In genomic region chr19:35013047-35013819, GRCh38 we compare ENCODE assay signal across 8 cellular contexts. TPM values are rescaled to one million over a fixed set of nuclear protein-coding genes. Genes with fewer than 3 reads are reported as not detected.
DNase-seq lines count a peak whose midpoint lies in the region; ATAC-seq and TF ChIP-seq lines count a peak whose summit lies in the region.

No MANE protein-coding gene starts in this region.

- H3K4me3 ChIP-seq in AG09309 (ENCODE audit: control insufficient read depth, low read depth, low read length) = no peak overlapping the region
- H3K4me3 ChIP-seq in H7 (ENCODE audit: insufficient read depth, low read depth, low read length) = no peak overlapping the region
- no peak overlapping the region for H3K4me3 ChIP-seq in SJCRH30
- H3K4me3 ChIP-seq in gastroesophageal sphincter = no peak overlapping the region
- H3K4me3 ChIP-seq in psoas muscle = no peak overlapping the region
- no peak overlapping the region for H3K4me3 ChIP-seq in vagina

- H3K27me3 ChIP-seq in H7 (ENCODE audit: control insufficient read depth, insufficient read depth, low read length) (no peaks in the 10 kb centered on the region), SJCRH30 (no peaks in the 10 kb centered on the region), gastroesophageal sphincter (no peaks in the 10 kb centered on the region), psoas muscle (ENCODE audit: insufficient read depth in 3 of 3, low read length in 2 of 3) (no peaks in the 10 kb centered on the region), vagina (no peaks in the 10 kb centered on the region)

- TF ChIP-seq POLR2A in gastroesophageal sphincter (IDR thresholded peaks at IDR 0.05) (no peak), vagina (IDR thresholded peaks at IDR 0.05) (no peak)

- intact Hi-C loops in psoas muscle (cut with DNase I) = loop anchor here (1.0 to 2.0 kb wide), 2 partner anchors 40 kb away; no protein-coding TSS in a partner anchor
- intact Hi-C loops in vagina (cut with DNase I) = loop anchor here (2.0 kb wide), 2 partner anchors 40 to 78 kb away; no protein-coding TSS in a partner anchor

- TF ChIP-seq EP300 in gastroesophageal sphincter (IDR thresholded peaks at IDR 0.05) = no peak

- TF ChIP-seq CTCF in AG09309 (IDR thresholded peaks at IDR 0.05; ENCODE audit: control insufficient read depth, insufficient read depth, low read depth, low read length, missing control alignments) (peak; percentile 96), gastroesophageal sphincter (IDR thresholded peaks at IDR 0.05) (peak in 3 of 4 experiments; percentile 96 to 98 (median 97)), psoas muscle (IDR thresholded peaks at IDR 0.05) (peak; percentile 94), vagina (IDR thresholded peaks at IDR 0.05) (peak; percentile 79 to 96 (median 91))

- H3K4me1 ChIP-seq in SJCRH30 (no peaks in the 10 kb centered on the region), gastroesophageal sphincter (peaks cover 0 to 47% (median 5%) of the 10 kb centered on the region in 3 donors), psoas muscle (peaks cover 8% of the 10 kb centered on the region), vagina (peaks cover 22% of the 10 kb centered on the region)

- no peaks in the 10 kb centered on the region for H3K9me3 ChIP-seq in SJCRH30 (replicated peaks)
- no peaks in the 10 kb centered on the region for H3K9me3 ChIP-seq in gastroesophageal sphincter
- no peaks in the 10 kb centered on the region for H3K9me3 ChIP-seq in psoas muscle
- no peaks in the 10 kb centered on the region for H3K9me3 ChIP-seq in vagina

- ATAC-seq in gastroesophageal sphincter (peak; percentile 76), psoas muscle (peak; percentile 74 to 85 (median 78)), HG03520 (IDR thresholded peaks at IDR 0.05; ENCODE audit: unreplicated experiment) (no peak)

- DNase-seq in AG09309 (ENCODE audit: low read depth) (no peak), H7 (peak; percentile 99), SJCRH30 (peak; percentile 68 to 75), activated gamma-delta T cell treated with Interleukin-2 at 50 U/mL for 16 hours (peak; percentile 82), psoas muscle (peak; percentile 75 to 86), vagina (ENCODE audit: extremely low spot score in 2 of 2) (no peak)

- H3K27ac ChIP-seq in SJCRH30 (0 out of 2 replicates have a peak overlapping the region, but pooled peaks have one; percentile 8), gastroesophageal sphincter (peak overlapping the region in 2 of 4 donors; percentile 51 to 52), psoas muscle (no peak overlapping the region), vagina (peak overlapping the region; percentile 21)

- 13 to 26% methylated on average over 12 to 16 of the region's 32 CpGs for WGBS in gastroesophageal sphincter (ENCODE audit: low coverage in 1 of 2), 2 donors
- WGBS in psoas muscle, 3 donors = 54 to 58% (median 54%) methylated on average over 31 to 32 of the region's 32 CpGs

- H3K36me3 ChIP-seq in H7 (replicated peaks; ENCODE audit: control insufficient read depth, insufficient read depth, low read length) = peaks cover 73% of the 10 kb centered on the region
- peaks cover 40% of the 10 kb centered on the region for H3K36me3 ChIP-seq in SJCRH30
- H3K36me3 ChIP-seq in gastroesophageal sphincter = peaks cover 0 to 85% of the 10 kb centered on the region in 2 donors
- H3K36me3 ChIP-seq in psoas muscle (ENCODE audit: insufficient read depth in 1 of 2, low read depth in 1 of 2) = peaks cover 0 to 82% of the 10 kb centered on the region in 2 donors
- peaks cover 0 to 55% of the 10 kb centered on the region in 2 donors for H3K36me3 ChIP-seq in vagina

RNA-seq across cellular contexts. Expression of gene GRAMD1A, which starts 13.1 kb away (rescaled TPM):
- 110 and 138 TPM in 2 replicates for total RNA-seq in H7 (2014; rRNA removed; shearing (Covaris generic))
- 45.5 and 49.4 TPM in 2 replicates for total RNA-seq in SJCRH30 (2014; rRNA removed; shearing (Covaris generic))
- total RNA-seq in gastroesophageal sphincter (10 to 100 TPM; 22.0 to 40.0 (median 35.9) TPM), psoas muscle (10 to 100 TPM; 36.3 to 55.0 (median 38.3) TPM), vagina (61.9 TPM)
- 10 to 100 TPM; 15.6 to 33.4 (median 17.4) TPM for polyA plus RNA-seq in psoas muscle

RNA-seq across cellular contexts. Expression of gene SCN1B, which starts 17.0 kb away (rescaled TPM):
- 8.1 and 8.9 TPM in 2 replicates for total RNA-seq in H7 (2014; rRNA removed; shearing (Covaris generic))
- 1.2 and 2.3 TPM in 2 replicates for total RNA-seq in SJCRH30 (2014; rRNA removed; shearing (Covaris generic))
- total RNA-seq in gastroesophageal sphincter = 10 to 100 TPM in 2 of 4 donors, 1 to 10 TPM in 2; 5.3 to 13.2 (median 9.5) TPM
- total RNA-seq in psoas muscle = 100 to 1,000 TPM in 3 of 4 donors, 10 to 100 TPM in 1; 95.9 to 345 (median 218) TPM
- polyA plus RNA-seq in psoas muscle = 100 to 1,000 TPM in 2 of 3 donors, 10 to 100 TPM in 1; 55.6 to 282 (median 248) TPM
- total RNA-seq in vagina = 8.6 TPM

RNA-seq across cellular contexts. Expression of gene HPN, which starts 28.3 kb away (rescaled TPM):
- total RNA-seq in H7 (2014; rRNA removed; shearing (Covaris generic)) = 6.1 and 13.9 TPM in 2 replicates
- total RNA-seq in SJCRH30 (2014; rRNA removed; shearing (Covaris generic)) = not detected in 2 replicates
- total RNA-seq in gastroesophageal sphincter (1 to 10 TPM in 1 of 4 donors, under 1 TPM in 2, not detected in 1; 0.17 to 1.2 (median 0.27) TPM), psoas muscle (10 to 100 TPM in 2 of 4 donors, 1 to 10 TPM in 2; 2.5 to 17.7 (median 8.1) TPM), vagina (not detected)
- 10 to 100 TPM in 1 of 3 donors, 1 to 10 TPM in 2; 1.6 to 12.6 (median 5.2) TPM for polyA plus RNA-seq in psoas muscle

RNA-seq across cellular contexts. Expression of gene ZNF792, which starts 49.2 kb away (rescaled TPM):
- total RNA-seq in H7 (2014; rRNA removed; shearing (Covaris generic)) = 16.7 and 18.0 TPM in 2 replicates
- total RNA-seq in SJCRH30 (2014; rRNA removed; shearing (Covaris generic)) = 1.6 and 2.1 TPM in 2 replicates
- total RNA-seq in gastroesophageal sphincter (10 to 100 TPM in 1 of 4 donors, 1 to 10 TPM in 3; 6.5 to 10.2 (median 7.3) TPM), psoas muscle (1 to 10 TPM; 1.5 to 4.2 (median 2.0) TPM), vagina (4.2 TPM)
- 1 to 10 TPM in 1 of 3 donors, under 1 TPM in 2; 0.83 to 1.3 (median 0.93) TPM for polyA plus RNA-seq in psoas muscle

Comparison
In these comparisons a context has a peak if more than half of its experiments do, and no peak if none do; other contexts are left out.
1. DNase-seq: peak in H7 (single experiment), SJCRH30 (2 of 2), activated gamma-delta T cell treated with Interleukin-2 at 50 U/mL for 16 hours (single experiment) and psoas muscle (2 of 2); none in AG09309 (single experiment) and vagina (0 of 2).
2. Peak in every context shown above with its lines, with median percentiles within 50 percentile points of each other: CTCF ChIP-seq.